In the genomic region with DNA sequence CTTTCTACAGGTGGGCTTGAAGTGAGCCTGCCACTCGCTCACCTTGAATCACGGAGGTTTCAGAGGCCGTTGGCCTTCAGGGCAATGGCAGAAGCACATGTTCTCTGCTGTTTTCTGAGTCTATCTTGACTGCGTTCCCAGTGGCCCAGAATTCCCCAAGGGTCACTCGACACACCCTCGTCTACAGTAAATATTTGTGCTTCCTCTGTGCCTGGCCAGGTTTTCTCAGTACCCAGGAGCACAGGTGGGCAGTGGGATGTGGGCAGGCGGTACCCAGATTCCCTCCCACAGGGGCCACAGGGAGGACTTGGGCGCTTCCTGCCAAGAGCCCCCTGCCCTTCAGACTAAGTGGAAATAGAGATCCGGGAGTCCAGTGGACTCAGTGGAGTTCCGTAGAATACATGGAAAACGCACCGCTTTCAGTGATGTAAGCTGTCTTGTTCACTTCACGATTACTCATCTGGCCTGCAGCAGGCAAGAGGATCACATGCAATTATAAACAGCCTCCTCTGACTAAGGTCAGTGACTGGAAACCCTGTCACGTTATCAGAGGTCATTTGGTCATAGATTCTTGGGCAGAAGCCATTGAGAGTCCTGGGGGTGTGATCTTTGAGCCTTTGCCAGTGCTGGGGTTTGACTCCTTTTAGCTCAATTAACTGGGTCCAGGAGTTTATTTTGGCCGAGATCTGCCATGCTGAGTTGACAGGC, we compare ENCODE assay signal across 8 cellular contexts.
DNase-seq lines count a peak whose midpoint lies in the region; ATAC-seq and TF ChIP-seq lines count a peak whose summit lies in the region.

No MANE protein-coding gene starts in this region.

- H2AFZ ChIP-seq in PC-9: no peak overlapping the region

- peaks cover 46% of the 10 kb centered on the region for H4K20me1 ChIP-seq in PC-9 (ENCODE audit: insufficient read depth)

- peak overlapping the region; percentile 92 for H3K4me2 ChIP-seq in PC-9

- peaks cover 49% of the 10 kb centered on the region for H3K4me1 ChIP-seq in PC-9 (replicated peaks; ENCODE audit: insufficient read depth)
- peaks cover 7% of the 10 kb centered on the region in 2 donors for H3K4me1 ChIP-seq in esophagus (ENCODE audit: control insufficient read depth in 2 of 2, insufficient read depth in 2 of 2, low read length in 1 of 2)
- H3K4me1 ChIP-seq in tibial artery: no peaks in the 10 kb centered on the region

- POLR2A ChIA-PET in PC-9 (lab: Charles Lee; ENCODE audit: unreplicated experiment): no interaction called here

- H3K9me2 ChIP-seq in PC-9 (ENCODE audit: insufficient read depth): no peaks in the 10 kb centered on the region

- H3K27me3 ChIP-seq in PC-9 (ENCODE audit: insufficient read depth, low read depth) (no peaks in the 10 kb centered on the region), esophagus (ENCODE audit: control insufficient read depth in 1 of 2, insufficient read depth in 2 of 2, low read length in 2 of 2) (no peaks in the 10 kb centered on the region), tibial artery (no peaks in the 10 kb centered on the region)

- peaks cover 98% of the 10 kb centered on the region for H3K79me2 ChIP-seq in PC-9 (ENCODE audit: low read depth)

- CTCF ChIA-PET in PC-9 (lab: Charles Lee): no interaction called here

- H3F3A ChIP-seq in PC-9 (ENCODE audit: insufficient read depth, low read depth): peaks cover 33% of the 10 kb centered on the region

- DNase-seq in ELF-1 (ENCODE audit: low read depth, low spot score) (peak; percentile 57), PC-9 (peak; percentile 51 to 93), omental fat pad (ENCODE audit: low spot score) (no peak), tibial artery (no peak)
- no peak for DNase-seq in NK-92 treated with Interleukin-12 subunit alpha and Interleukin-12 subunit beta, amount 100 ng/mL, for 24 hours (lab: John Stamatoyannopoulos, UW)
- no peak for DNase-seq in activated naive CD4-positive, alpha-beta T cell treated with anti-CD3 and anti-CD28 coated beads, Interleukin-2, amount 50 U/mL, for 16 hours

- H3K27ac ChIP-seq in PC-9 (peak overlapping the region; percentile 89), esophagus (ENCODE audit: low read depth in 2 of 2, low read length in 1 of 2) (peak overlapping the region; percentile 81 to 92), tibial artery (no peak overlapping the region)

- BruUV-seq in PC-9 (replicated peaks; lab: Mats Ljungman, UMichigan): TSS peak; percentile 75

- intact Hi-C loops in PC-9 (cut with micrococcal nuclease; ENCODE audit: unreplicated experiment): loop anchor here (5.0 kb wide), 1 partner anchor 88 kb away; no protein-coding TSS in a partner anchor
- intact Hi-C loops in tibial artery (cut with DNase I; ENCODE audit: low total_unique reads): no loop called here

- H3K36me3 ChIP-seq in PC-9 (ENCODE audit: low read depth): 0 out of 2 replicates have a peak, but pooled peaks cover 8% of the 10 kb centered on the region
- no peaks in the 10 kb centered on the region for H3K36me3 ChIP-seq in esophagus (ENCODE audit: control insufficient read depth in 2 of 2, insufficient read depth in 2 of 2, low read length in 1 of 2)
- no peaks in the 10 kb centered on the region for H3K36me3 ChIP-seq in tibial artery

- no peaks in the 10 kb centered on the region for H3K9me3 ChIP-seq in PC-9 (ENCODE audit: insufficient read depth, low read depth)
- H3K9me3 ChIP-seq in esophagus (ENCODE audit: control insufficient read depth in 2 of 2, insufficient read depth in 1 of 2, low read depth in 1 of 2, low read length in 1 of 2): no peaks in the 10 kb centered on the region
- H3K9me3 ChIP-seq in tibial artery: no peaks in the 10 kb centered on the region

- H3K4me3 ChIP-seq in PC-9: peak overlapping the region; percentile 80
- H3K4me3 ChIP-seq in esophagus (ENCODE audit: low read depth in 1 of 2, low read length in 2 of 2): peak overlapping the region; percentile 32 to 43
- no peak overlapping the region for H3K4me3 ChIP-seq in tibial artery

- no peak for TF ChIP-seq CTCF in PC-9 (conservative IDR thresholded peaks at IDR 0.05)
- TF ChIP-seq CTCF in omental fat pad (IDR thresholded peaks at IDR 0.05): no peak
- no peak for TF ChIP-seq CTCF in tibial artery (IDR thresholded peaks at IDR 0.05)

- ATAC-seq in omental fat pad (ENCODE audit: low FRiP score): peak; percentile 77
- no peak for ATAC-seq in GM18517 (IDR thresholded peaks at IDR 0.05; ENCODE audit: unreplicated experiment)

- WGBS in esophagus, 2 donors: 38 to 40% methylated on average over 15 of the region's 15 CpGs

Comparison
In these comparisons a context has a peak if more than half of its experiments do, and no peak if none do; other contexts are left out.
1. DNase-seq: peak in ELF-1 (single experiment) and PC-9 (2 of 2); none in omental fat pad (single experiment), NK-92 treated with Interleukin-12 subunit alpha and Interleukin-12 subunit beta, amount 100 ng/mL, for 24 hours (single experiment), activated naive CD4-positive, alpha-beta T cell treated with anti-CD3 and anti-CD28 coated beads, Interleukin-2, amount 50 U/mL, for 16 hours (single experiment) and tibial artery (0 of 2).
2. H3K27ac ChIP-seq: peak in PC-9 (single experiment) and esophagus (2 of 2); none in tibial artery (0 of 2).
3. H3K4me3 ChIP-seq: peak in PC-9 (single experiment) and esophagus (2 of 2); none in tibial artery (0 of 2).